In the genomic region with DNA sequence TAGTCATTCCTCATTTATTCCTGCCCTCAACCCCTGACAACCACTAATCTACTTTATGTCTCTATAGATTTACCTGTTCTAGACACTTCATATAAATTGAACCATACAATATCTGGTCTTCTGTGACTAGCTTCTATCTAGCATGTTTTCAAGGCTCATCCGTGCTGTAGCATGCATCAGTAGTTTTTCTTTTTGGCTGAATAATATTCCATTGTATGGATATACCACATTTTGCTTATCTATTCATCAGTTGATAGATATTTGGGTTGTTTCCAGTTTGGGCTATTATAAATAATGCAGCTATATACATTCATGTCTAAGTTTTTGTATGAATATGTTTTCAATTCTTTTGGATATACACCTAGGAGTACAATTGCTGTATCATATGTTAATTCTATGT, we compare ENCODE assay signal across 8 cellular contexts.
"Had no signal": no experiment of that assay in that cellular context is flagged by ENCODE, and none has a peak within 500 bp of the region (broad histone marks: within the 10 kb centered on the region; RNA-seq: fewer than 3 reads in every experiment).

No MANE protein-coding gene starts in this region.

- H3K4me3 ChIP-seq: GM12878 had no signal

- ATAC-seq: GM12878 had no signal

- FAIRE-seq: G401.6, GM12878, GM12891, GM12892, GM18507, GM19239 had no signal

- DNase-seq: GDM1, GF-D8 had no signal
